In the genomic region with DNA sequence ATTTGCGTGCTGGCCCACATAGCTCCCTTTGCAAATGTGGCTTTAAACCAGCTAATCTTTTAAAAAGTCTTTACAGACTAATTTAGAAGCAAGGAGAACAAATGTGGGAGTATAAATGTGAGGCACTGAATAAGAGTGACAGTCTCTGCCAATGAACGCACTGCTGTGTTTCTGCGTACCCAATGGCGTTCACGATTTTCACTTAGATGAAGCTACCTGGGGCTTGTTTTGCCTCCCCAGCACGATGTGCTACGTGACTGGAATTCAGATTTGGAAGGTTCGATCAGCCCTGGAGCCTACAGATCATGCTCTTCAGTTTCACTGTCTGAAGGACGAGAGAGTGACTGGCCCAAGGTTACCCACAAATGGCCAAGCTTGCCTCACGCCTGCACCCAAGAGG, we compare ENCODE assay signal across 16 cellular contexts. TPM values are rescaled to one million over a fixed set of nuclear protein-coding genes. Genes with fewer than 3 reads are reported as not detected.
DNase-seq lines count a peak whose midpoint lies in the region; ATAC-seq and TF ChIP-seq lines count a peak whose summit lies in the region.
"Had no signal": no experiment of that assay in that cellular context is flagged by ENCODE, and none has a peak within 500 bp of the region (broad histone marks: within the 10 kb centered on the region; RNA-seq: fewer than 3 reads in every experiment).

No MANE protein-coding gene starts in this region.

- H3K9me3 ChIP-seq in smooth muscle cell (replicated peaks; ENCODE audit: low read depth) (no peaks in the 10 kb centered on the region), esophagus muscularis mucosa (no peaks in the 10 kb centered on the region)
- H3K9me3 ChIP-seq: BE2C, HAP-1 had no signal

- peaks cover 0 to 2% (median 0%) of the 10 kb centered on the region in 5 experiments for H3K9me3 Mint-ChIP-seq in brain
- H3K9me3 Mint-ChIP-seq: CD4-positive, alpha-beta memory T cell; GM23338 had no signal

- WGBS in smooth muscle cell (ENCODE audit: low lambda C conversion rate): 82% methylated on average over 10 of the region's 10 CpGs
- 91% methylated on average over 10 of the region's 10 CpGs for WGBS in esophagus muscularis mucosa

- peaks cover 21% of the 10 kb centered on the region for H3K4me1 ChIP-seq in smooth muscle cell (ENCODE audit: low read depth)
- peaks cover 0 to 12% (median 8%) of the 10 kb centered on the region in 4 donors for H3K4me1 ChIP-seq in esophagus muscularis mucosa
- H3K4me1 ChIP-seq: BE2C, HAP-1 had no signal

- peaks cover 15% of the 10 kb centered on the region for H3K27me3 Mint-ChIP-seq in brain

- peak overlapping the region; percentile 53 for H2AFZ ChIP-seq in smooth muscle cell (ENCODE audit: low read depth)
- H2AFZ ChIP-seq: GM23338 had no signal

- no peak for TF ChIP-seq POLR2A in esophagus muscularis mucosa (IDR thresholded peaks at IDR 0.05; ENCODE audit: low read depth)

- no peak for TF ChIP-seq CTCF in brain (conservative IDR thresholded peaks at IDR 0.05)
- TF ChIP-seq CTCF in smooth muscle cell (IDR thresholded peaks at IDR 0.05; ENCODE audit: borderline replicate concordance, insufficient read depth, poor library complexity, severe bottlenecking): no peak
- no peak for TF ChIP-seq CTCF in GM20000 (IDR thresholded peaks at IDR 0.05; ENCODE audit: extremely low read depth, missing control alignments)
- no peak for TF ChIP-seq CTCF in esophagus muscularis mucosa (IDR thresholded peaks at IDR 0.05)

- no peaks in the 10 kb centered on the region for H3K79me2 ChIP-seq in smooth muscle cell (ENCODE audit: low read depth)

- intact Hi-C loops in head of caudate nucleus (cut with DNase I) (no loop called here), esophagus muscularis mucosa (cut with DNase I) (no loop called here)

- no peaks in the 10 kb centered on the region for H4K20me1 ChIP-seq in smooth muscle cell (ENCODE audit: low read depth)

- peaks cover 32% of the 10 kb centered on the region for H3F3A ChIP-seq in smooth muscle cell (ENCODE audit: low read depth)

- TF ChIP-seq EP300 in esophagus muscularis mucosa (IDR thresholded peaks at IDR 0.05): no peak

- peak overlapping the region; percentile 21 for H3K9ac ChIP-seq in smooth muscle cell (ENCODE audit: low read depth)

- no peaks in the 10 kb centered on the region for H3K27me3 ChIP-seq in smooth muscle cell (ENCODE audit: low read depth)
- no peaks in the 10 kb centered on the region for H3K27me3 ChIP-seq in esophagus muscularis mucosa
- H3K27me3 ChIP-seq: BE2C had no signal

- H3K4me3 ChIP-seq in smooth muscle cell (no peak overlapping the region), esophagus muscularis mucosa (no peak overlapping the region)
- H3K4me3 ChIP-seq: GM23338, HAP-1 had no signal

- peak overlapping the region; percentile 91 for H3K27ac ChIP-seq in smooth muscle cell (ENCODE audit: low read depth)
- no peak overlapping the region for H3K27ac ChIP-seq in esophagus muscularis mucosa (replicated peaks in 1 of 4)
- H3K27ac ChIP-seq: C4-2B had no signal

- H3K36me3 Mint-ChIP-seq in brain: no peaks in the 10 kb centered on the region
- H3K36me3 Mint-ChIP-seq: CD4-positive, alpha-beta memory T cell had no signal

- H3K4me3 Mint-ChIP-seq in brain: peak overlapping the region in 2 of 5 experiments; percentile 15 to 42
- H3K4me3 Mint-ChIP-seq: CD4-positive, alpha-beta memory T cell; GM23338 had no signal

- peak overlapping the region; percentile 77 for H3K4me2 ChIP-seq in smooth muscle cell
- H3K4me2 ChIP-seq: GM23338 had no signal

- H3K36me3 ChIP-seq in smooth muscle cell (ENCODE audit: low read depth): no peaks in the 10 kb centered on the region
- H3K36me3 ChIP-seq in esophagus muscularis mucosa: no peaks in the 10 kb centered on the region
- H3K36me3 ChIP-seq: BE2C, HAP-1 had no signal

- H3K4me1 Mint-ChIP-seq in brain: peaks cover 14% of the 10 kb centered on the region
- H3K4me1 Mint-ChIP-seq: CD4-positive, alpha-beta memory T cell; GM23338 had no signal

- DNase-seq in head of caudate nucleus (peak in 39 of 42 donors; percentile 41 to 93 (median 71)), smooth muscle cell (lab: John Stamatoyannopoulos, UW; ENCODE audit: unreplicated experiment) (no peak), GM20000 (ENCODE audit: low spot score) (no peak), esophagus muscularis mucosa (ENCODE audit: extremely low spot score) (no peak), H4 (ENCODE audit: low spot score) (no peak)
- DNase-seq: BE2C; CD4-positive, alpha-beta memory T cell; COR-L47; DMS153; DMS79 treated with DMSO at 0.1 percent for 48 hours; EL had no signal

- H3K27ac Mint-ChIP-seq in brain: peak overlapping the region in 3 of 5 experiments; percentile 22 to 87 (median 32)
- H3K27ac Mint-ChIP-seq: CD4-positive, alpha-beta memory T cell; GM23338 had no signal

- no peak for ATAC-seq in HG02938 (IDR thresholded peaks at IDR 0.05; ENCODE audit: unreplicated experiment)
- ATAC-seq: GM23338 had no signal

RNA-seq across cellular contexts. Expression of gene CRACDL, which starts 10.8 kb away (rescaled TPM):
- polyA plus RNA-seq in brain (ENCODE audit: insufficient read depth, low read depth, low replicate concordance) (40.7 TPM), smooth muscle cell (0.39 and 2.2 TPM in 2 replicates)
- total RNA-seq in smooth muscle cell (0.04 and 0.72 TPM in 2 replicates), esophagus muscularis mucosa (1 to 10 TPM; 1.7 to 4.7 (median 3.3) TPM)
- total RNA-seq in H4 (2014; rRNA removed; shearing (Covaris generic)): 0.08 TPM in 1 of 2 replicates, not detected in the other

Comparison
In these comparisons a context has a peak if more than half of its experiments do, and no peak if none do; other contexts are left out.
1. DNase-seq: peak in head of caudate nucleus (39 of 42); none in smooth muscle cell (single experiment), GM20000 (single experiment), esophagus muscularis mucosa (single experiment) and H4 (single experiment).